Comparison of ENCODE assay signal across 1 cellular context in genomic region chr11:126716456-126717083, GRCh38.
TF ChIP-seq lines count a peak whose summit lies in the region.

No MANE protein-coding gene starts in this region.

TF ChIP-seq in Ishikawa, 13 proteins besides CTCF, POLR2A, EP300 and RAD21 (continued from another document):
- TF ChIP-seq FOXM1 (IDR thresholded peaks at IDR 0.05; ENCODE audit: borderline replicate concordance, low read depth) (no peak), USF1 (IDR thresholded peaks at IDR 0.05) (no peak), ZBTB7A (IDR thresholded peaks at IDR 0.05; ENCODE audit: low read depth) (no peak), CREB1 (IDR thresholded peaks at IDR 0.05; ENCODE audit: low read depth) (no peak), CEBPB (IDR thresholded peaks at IDR 0.05) (no peak), YY1 (IDR thresholded peaks at IDR 0.05; ENCODE audit: low read depth) (no peak)
